16 cellular contexts compared by ENCODE assay signal in the genomic region with DNA sequence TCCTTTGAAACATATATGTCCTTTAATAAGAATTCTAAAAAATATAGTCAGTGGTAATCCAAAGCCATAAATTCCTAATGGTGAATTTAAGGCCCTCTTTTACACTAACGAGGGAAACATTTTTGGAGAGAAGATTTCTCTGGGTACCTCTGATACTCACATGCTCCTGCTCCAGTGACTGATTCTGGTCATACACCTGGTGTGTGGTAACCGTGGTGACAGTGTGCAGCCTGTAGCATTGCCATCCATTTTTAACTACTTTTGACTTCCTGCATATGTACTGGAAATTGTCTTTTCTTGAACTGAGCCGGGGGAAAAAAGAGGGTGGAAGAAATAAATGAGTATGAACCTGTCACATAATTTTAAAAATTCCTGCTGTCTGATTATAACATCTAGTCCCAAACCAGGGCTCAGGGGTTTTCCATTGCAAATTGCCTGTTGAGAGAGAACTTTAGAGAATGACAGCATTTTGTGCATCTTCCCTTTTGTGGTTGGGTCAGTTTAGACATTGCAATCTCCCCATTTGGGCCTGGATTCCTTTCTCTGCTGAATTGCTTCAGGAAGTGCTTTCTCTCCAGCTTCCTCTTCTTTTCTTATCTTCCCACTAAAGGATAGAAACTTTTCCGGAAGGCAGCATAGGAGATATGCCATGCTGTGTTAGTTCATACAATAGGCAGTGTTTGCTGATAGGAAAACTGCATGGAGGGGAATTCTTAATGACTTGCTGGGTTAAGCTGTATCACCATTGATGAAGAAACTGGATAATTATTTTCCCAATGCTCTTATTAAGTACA.
DNase-seq lines count a peak whose midpoint lies in the region; ATAC-seq and TF ChIP-seq lines count a peak whose summit lies in the region.
"Had no signal": no experiment of that assay in that cellular context is flagged by ENCODE, and none has a peak within 500 bp of the region (broad histone marks: within the 10 kb centered on the region; RNA-seq: fewer than 3 reads in every experiment).

No MANE protein-coding gene starts in this region.

- no peaks in the 10 kb centered on the region for H3K9me3 ChIP-seq in breast epithelium
- no peaks in the 10 kb centered on the region for H3K9me3 ChIP-seq in upper lobe of left lung
- H3K9me3 ChIP-seq: prostate gland had no signal

- 74 to 79% methylated on average over 4 of the region's 4 CpGs for WGBS in upper lobe of left lung, 2 donors

- intact Hi-C loops in breast epithelium (cut with DNase I; ENCODE audit: low total_unique reads): no loop called here

- H3K27me3 ChIP-seq in breast epithelium (no peaks in the 10 kb centered on the region), upper lobe of left lung (no peaks in the 10 kb centered on the region)

- H3K36me3 Mint-ChIP-seq in osteocyte (ENCODE audit: unreplicated experiment): no peaks in the 10 kb centered on the region
- H3K36me3 Mint-ChIP-seq: CD4-positive, CD25-positive, alpha-beta regulatory T cell had no signal

- H3K27ac Mint-ChIP-seq in osteocyte (ENCODE audit: unreplicated experiment): no peak overlapping the region
- H3K27ac Mint-ChIP-seq: activated naive CD4-positive, alpha-beta T cell treated with anti-CD3 and anti-CD28 coated beads for 36 hours; CD4-positive, CD25-positive, alpha-beta regulatory T cell had no signal

- TF ChIP-seq POLR2A in breast epithelium (IDR thresholded peaks at IDR 0.05): no peak
- no peak for TF ChIP-seq POLR2A in upper lobe of left lung (IDR thresholded peaks at IDR 0.05)

- H3K4me1 Mint-ChIP-seq in osteocyte (ENCODE audit: unreplicated experiment): no peaks in the 10 kb centered on the region
- H3K4me1 Mint-ChIP-seq: CD4-positive, CD25-positive, alpha-beta regulatory T cell had no signal

- no peak for DNase-seq in breast epithelium (ENCODE audit: low spot score in 2 of 2)
- DNase-seq in upper lobe of left lung: no peak
- no peak for DNase-seq in osteocyte (ENCODE audit: extremely low spot score, unreplicated experiment)
- no peak for DNase-seq in NAMALWA (ENCODE audit: low spot score)
- DNase-seq: activated CD4-positive, alpha-beta T cell treated with anti-CD3 and anti-CD28 coated beads, Interleukin-2, amount 50 U/mL, for 48 hours; activated naive CD4-positive, alpha-beta T cell treated with anti-CD3 and anti-CD28 coated beads for 36 hours; CD4-positive, CD25-positive, alpha-beta regulatory T cell; left ventricle myocardium superior; NCI-H226; stimulated activated CD4-positive, alpha-beta T cell treated with anti-CD3 and anti-CD28 coated beads, Interleukin-4, amount 100 ng/mL, for 4 hours had no signal

- no peaks in the 10 kb centered on the region for H3K36me3 ChIP-seq in breast epithelium
- H3K36me3 ChIP-seq in upper lobe of left lung: no peaks in the 10 kb centered on the region
- H3K36me3 ChIP-seq: prostate gland had no signal

- TF ChIP-seq EP300 in upper lobe of left lung (IDR thresholded peaks at IDR 0.05): no peak

- no peak for TF ChIP-seq CTCF in breast epithelium (IDR thresholded peaks at IDR 0.05)
- no peak for TF ChIP-seq CTCF in upper lobe of left lung (IDR thresholded peaks at IDR 0.05)
- no peak for TF ChIP-seq CTCF in osteocyte (IDR thresholded peaks at IDR 0.05)

- H3K27me3 Mint-ChIP-seq in osteocyte (ENCODE audit: unreplicated experiment): no peaks in the 10 kb centered on the region

- H3K9me3 Mint-ChIP-seq in osteocyte (ENCODE audit: unreplicated experiment): no peaks in the 10 kb centered on the region
- H3K9me3 Mint-ChIP-seq: activated naive CD4-positive, alpha-beta T cell treated with anti-CD3 and anti-CD28 coated beads for 36 hours had no signal

- H3K27ac ChIP-seq in angular gyrus (ENCODE audit: low read depth, low read length) (peak overlapping the region; percentile 38), breast epithelium (no peak overlapping the region), upper lobe of left lung (no peak overlapping the region)
- H3K27ac ChIP-seq: prostate gland, SK-N-MC had no signal

- no peak overlapping the region for H3K4me3 Mint-ChIP-seq in osteocyte (ENCODE audit: unreplicated experiment)
- H3K4me3 Mint-ChIP-seq: activated naive CD4-positive, alpha-beta T cell treated with anti-CD3 and anti-CD28 coated beads for 36 hours; CD4-positive, CD25-positive, alpha-beta regulatory T cell had no signal

- H3K4me1 ChIP-seq in breast epithelium (no peaks in the 10 kb centered on the region), upper lobe of left lung (no peaks in the 10 kb centered on the region)
- H3K4me1 ChIP-seq: prostate gland had no signal

- ATAC-seq in GM18520 (IDR thresholded peaks at IDR 0.05; ENCODE audit: unreplicated experiment) (peak; percentile 42), GM21576 (IDR thresholded peaks at IDR 0.05; ENCODE audit: unreplicated experiment) (peak; percentile 85), HG03159 (IDR thresholded peaks at IDR 0.05; ENCODE audit: unreplicated experiment) (peak; percentile 69), upper lobe of left lung (ENCODE audit: low FRiP score in 2 of 2) (no peak)
- ATAC-seq: left ventricle myocardium superior had no signal

- H3K4me3 ChIP-seq in breast epithelium (no peak overlapping the region), upper lobe of left lung (no peak overlapping the region)
- H3K4me3 ChIP-seq: prostate gland, SK-N-MC had no signal

Comparison
In these comparisons a context has a peak if more than half of its experiments do, and no peak if none do; other contexts are left out.
1. ATAC-seq: peak in GM18520 (single experiment), GM21576 (single experiment) and HG03159 (single experiment); none in upper lobe of left lung (0 of 2).